10 cellular contexts compared by ENCODE assay signal in genomic region chr1:245406426-245406825, GRCh38.
"Had no signal": no experiment of that assay in that cellular context is flagged by ENCODE, and none has a peak within 500 bp of the region (broad histone marks: within the 10 kb centered on the region; RNA-seq: fewer than 3 reads in every experiment).

No MANE protein-coding gene starts in this region.

- H3K4me3 Mint-ChIP-seq: HFFc6, IgD-negative memory B cell had no signal

- H3K27ac Mint-ChIP-seq: HFFc6, IgD-negative memory B cell had no signal

- H3K36me3 Mint-ChIP-seq: IgD-negative memory B cell had no signal

- ATAC-seq: HCT116, HepG2 had no signal

- H2AFZ ChIP-seq: GM23248 had no signal

- DNase-seq: GM23248, GOT3, H7, HFFc6, KBM-7 had no signal

- H3K4me3 ChIP-seq: GM23248, HAP-1 had no signal

- H3K9me3 ChIP-seq: HAP-1 had no signal

- H3K27ac ChIP-seq: GM23248, HL-60 had no signal

- H3K36me3 ChIP-seq: HAP-1 had no signal

- H3K4me1 ChIP-seq: HAP-1 had no signal

- H3K9ac ChIP-seq: GM23248 had no signal

- H3K9me3 Mint-ChIP-seq: HFFc6 had no signal

- H3K4me1 Mint-ChIP-seq: IgD-negative memory B cell had no signal
